Comparison of ENCODE assay signal across 9 cellular contexts in the genomic region with DNA sequence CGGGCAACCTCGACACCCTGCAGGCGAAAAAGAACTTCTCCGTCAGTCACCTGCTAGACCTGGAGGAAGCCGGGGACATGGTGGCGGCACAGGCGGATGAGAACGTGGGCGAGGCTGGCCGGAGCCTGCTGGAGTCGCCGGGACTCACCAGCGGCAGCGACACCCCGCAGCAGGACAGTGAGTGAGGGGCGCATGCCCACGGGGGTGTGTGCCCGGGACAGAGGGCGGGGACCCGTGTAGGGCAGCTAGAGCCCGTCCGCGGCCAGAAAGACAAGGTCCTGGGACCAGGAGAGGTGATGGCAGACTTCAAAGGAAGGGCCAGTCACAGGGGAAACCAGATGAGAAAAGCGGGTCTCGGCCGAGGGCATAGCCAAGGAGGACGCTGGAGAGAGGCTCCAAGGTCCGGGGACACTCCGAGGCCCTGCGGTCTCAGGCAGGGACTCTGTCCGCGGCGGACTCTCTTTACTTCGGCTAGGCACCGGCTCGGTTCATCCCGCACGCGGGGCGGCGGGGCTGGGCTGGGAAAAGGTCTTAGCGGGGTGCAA. TPM values are rescaled to one million over a fixed set of nuclear protein-coding genes. Genes with fewer than 3 reads are reported as not detected.
A peak's percentile ranks its signal among the peaks of the same experiment; 100 is the strongest.
DNase-seq lines count a peak whose midpoint lies in the region; ATAC-seq, FAIRE-seq and TF ChIP-seq lines count a peak whose summit lies in the region.
"Had no signal": no experiment of that assay in that cellular context is flagged by ENCODE, and none has a peak within 500 bp of the region (broad histone marks: within the 10 kb centered on the region; RNA-seq: fewer than 3 reads in every experiment).

No MANE protein-coding gene starts in this region.

- H3K9ac ChIP-seq in HUES6 (ENCODE audit: low read length), result peak overlapping the region; percentile 59
- H3K9ac ChIP-seq in H1 (replicated peaks in 1 of 4; ENCODE audit: extremely low read depth in 1 of 4, low read depth in 3 of 4, low read length in 3 of 4), result no peak overlapping the region
- H3K9ac ChIP-seq in mucosa of rectum (ENCODE audit: low read depth in 1 of 2, low read length in 2 of 2), result peak overlapping the region in 1 of 2 donors; percentile 47

- WGBS in H1 (ENCODE audit: extremely low coverage in 1 of 2, insufficient coverage in 1 of 2, insufficient read length in 1 of 2, insufficient replicate concordance in 2 of 2, low coverage in 1 of 2, low lambda C conversion rate in 2 of 2, missing lambda C conversion rate in 1 of 2), 2 experiments, result 0% methylated on average over 30 of the region's 42 CpGs; no CpG with 5 or more reads in 1 of the 2 experiments

- H3K27ac ChIP-seq in A673 (ENCODE audit: low read depth, low read length, poor library complexity, severe bottlenecking) (no peak overlapping the region), HUES6 (ENCODE audit: low read depth, low read length) (no peak overlapping the region), H1 (ENCODE audit: low read depth, low read length) (no peak overlapping the region), mucosa of rectum (ENCODE audit: low read depth in 2 of 2, low read length in 2 of 2) (peak overlapping the region; percentile 15 to 23)

- DNase-seq in A673 (ENCODE audit: low spot score), result no peak
- peak in 1 of 2 experiments; percentile 80 for DNase-seq in H1 (ENCODE audit: low read depth in 1 of 2, low spot score in 2 of 2)
- DNase-seq in erythroblast (lab: John Stamatoyannopoulos, UW), result no peak
- DNase-seq in NAMALWA (ENCODE audit: low spot score), result no peak
- DNase-seq in AML-193 (lab: John Stamatoyannopoulos, UW), result no peak

- TF ChIP-seq EP300 in H1 (IDR thresholded peaks at IDR 0.05; ENCODE audit: borderline replicate concordance in 1 of 2, low read depth in 2 of 2, low read length in 2 of 2), result no peak

- peak overlapping the region; percentile 84 to 91 for H3K4me2 ChIP-seq in H1 (ENCODE audit: insufficient read depth in 1 of 2, low read depth in 2 of 2, low read length in 2 of 2)

- H2BK20ac ChIP-seq in H1 (ENCODE audit: low read length), result no peak overlapping the region

- H2BK120ac ChIP-seq in H1 (replicated peaks; ENCODE audit: low read depth, low read length), result no peak overlapping the region

- no peak overlapping the region for H2BK15ac ChIP-seq in H1 (ENCODE audit: low read length)

- no TSS peak for BruUV-seq in A673 (replicated peaks; lab: Mats Ljungman, UMichigan)

- no peaks in the 10 kb centered on the region for H3K9me3 ChIP-seq in A673 (ENCODE audit: low read depth, low read length, poor library complexity, severe bottlenecking)
- no peaks in the 10 kb centered on the region for H3K9me3 ChIP-seq in HUES6 (ENCODE audit: control insufficient read depth, insufficient read depth, low read depth, low read length)
- H3K9me3 ChIP-seq in H1 (ENCODE audit: insufficient read depth in 2 of 2, low read depth in 1 of 2, low read length in 1 of 2), result no peaks in the 10 kb centered on the region
- H3K9me3 ChIP-seq in mucosa of rectum (ENCODE audit: control insufficient read depth in 2 of 2, low read length in 2 of 2), result peaks cover 0 to 2% of the 10 kb centered on the region in 2 donors

- peaks cover 18% of the 10 kb centered on the region for H3K23me2 ChIP-seq in H1 (ENCODE audit: low read depth, low read length)

- POLR2A ChIA-PET in A673 (lab: Charles Lee; ENCODE audit: low non-redundant PET) (no interaction called here), H1 (lab: Charles Lee; ENCODE audit: partially characterized antibody) (interaction anchor here (1.1 kb wide), 1 partner anchor 26 kb away, joined by 3 read pairs; no protein-coding TSS in a partner anchor)

- peaks cover 5 to 16% of the 10 kb centered on the region in 2 experiments for H4K20me1 ChIP-seq in H1 (replicated peaks in 1 of 2; ENCODE audit: control insufficient read depth in 1 of 2, insufficient read depth in 2 of 2, low read length in 2 of 2)

- H4K5ac ChIP-seq in H1 (ENCODE audit: insufficient read length, low read depth, low read length), result no peak overlapping the region

- ATAC-seq in HG03039 (IDR thresholded peaks at IDR 0.05; ENCODE audit: unreplicated experiment), result no peak

- H3K4me3 ChIP-seq in A673 (ENCODE audit: low read depth, low read length, poor library complexity, severe bottlenecking), result peak overlapping the region; percentile 44
- peak overlapping the region; percentile 74 for H3K4me3 ChIP-seq in HUES6 (ENCODE audit: low read depth, low read length)
- peak overlapping the region; percentile 40 to 66 (median 56) for H3K4me3 ChIP-seq in H1 (ENCODE audit: extremely low read depth in 1 of 4, insufficient read depth in 2 of 4, low read depth in 3 of 4, low read length in 4 of 4)
- peak overlapping the region; percentile 49 to 62 for H3K4me3 ChIP-seq in mucosa of rectum (ENCODE audit: low read length in 2 of 2)

- TF ChIP-seq CTCF in A673 (conservative IDR thresholded peaks at IDR 0.05; ENCODE audit: low read depth, low read length) (no peak), H1 (IDR thresholded peaks at IDR 0.05; ENCODE audit: control extremely low read depth in 1 of 3, insufficient read depth in 1 of 3, low read depth in 1 of 3, low read length in 3 of 3) (no peak)

- TF ChIP-seq RAD21 in H1 (IDR thresholded peaks at IDR 0.05 in 1 of 2, conservative IDR thresholded peaks at IDR 0.05 in 1 of 2; ENCODE audit: low read depth in 2 of 2, low read length in 2 of 2), result no peak

- H3K27me3 ChIP-seq in A673 (replicated peaks; ENCODE audit: insufficient read depth, low read depth, low read length, poor library complexity) (peaks cover 74% of the 10 kb centered on the region), HUES6 (ENCODE audit: control insufficient read depth, insufficient read depth, low read length) (peaks cover 100% of the 10 kb centered on the region), H1 (replicated peaks in 1 of 4; ENCODE audit: control insufficient read depth in 3 of 4, extremely low read depth in 1 of 4, insufficient read depth in 3 of 4, low read length in 3 of 4) (peaks cover 77 to 100% (median 95%) of the 10 kb centered on the region in 4 experiments), mucosa of rectum (ENCODE audit: control insufficient read depth in 2 of 2, insufficient read depth in 2 of 2, low read length in 2 of 2) (peaks cover 43 to 75% of the 10 kb centered on the region in 2 donors)

- H3K79me1 ChIP-seq in H1 (ENCODE audit: low read depth, low read length), result no peaks in the 10 kb centered on the region

- H3K36me3 ChIP-seq in A673 (ENCODE audit: insufficient read depth, low read length, poor library complexity, severe bottlenecking) (no peaks in the 10 kb centered on the region), HUES6 (ENCODE audit: control insufficient read depth, insufficient read depth, low read length) (no peaks in the 10 kb centered on the region), H1 (ENCODE audit: control insufficient read depth in 2 of 4, insufficient read depth in 4 of 4, low read length in 3 of 4) (no peaks in the 10 kb centered on the region), mucosa of rectum (ENCODE audit: control insufficient read depth in 2 of 2, insufficient read depth in 2 of 2, low read length in 2 of 2) (no peaks in the 10 kb centered on the region)

- H2BK12ac ChIP-seq in H1 (ENCODE audit: low read depth, low read length), result peak overlapping the region; percentile 60; the same call in 1 of the 2 replicates

- H4K91ac ChIP-seq in H1 (replicated peaks; ENCODE audit: insufficient read length, low read length), result no peak overlapping the region

- H2AK5ac ChIP-seq in H1 (ENCODE audit: low read depth, low read length), result no peak overlapping the region

- TF ChIP-seq POLR2A in H1 (IDR thresholded peaks at IDR 0.05; ENCODE audit: control extremely low read depth in 1 of 2, low read depth in 2 of 2, low read length in 2 of 2) (no peak), erythroblast (IDR thresholded peaks at IDR 0.05; ENCODE audit: low read length) (no peak)

- H2BK5ac ChIP-seq in H1 (ENCODE audit: low read depth, low read length), result no peak overlapping the region; the same call in 1 of the 2 replicates

- no peak overlapping the region for H3K56ac ChIP-seq in H1 (replicated peaks; ENCODE audit: insufficient read length, low read depth, low read length)

- no peaks in the 10 kb centered on the region for H3K79me2 ChIP-seq in H1 (ENCODE audit: control insufficient read depth in 1 of 2, insufficient read depth in 2 of 2, low read length in 2 of 2)

- H4K8ac ChIP-seq in H1 (ENCODE audit: extremely low read depth, insufficient read depth, low read length), result no peak overlapping the region

- no peak overlapping the region for H3K4ac ChIP-seq in H1 (replicated peaks; ENCODE audit: insufficient read length, low read depth, low read length)

- no peak overlapping the region; the same call in none of the 2 replicates for H3K18ac ChIP-seq in H1 (ENCODE audit: extremely low read depth, low read length)

- CTCF ChIA-PET in A673 (lab: Charles Lee), result no interaction called here
- CTCF ChIA-PET in H1 (lab: Charles Lee; ENCODE audit: partially characterized antibody), result interaction anchor here (1.2 to 1.4 kb wide), 2 partner anchors 25 to 653 kb away, joined by 4 to 8 read pairs; no protein-coding TSS in a partner anchor

- intact Hi-C loops in A673 (cut with micrococcal nuclease; ENCODE audit: unreplicated experiment), result loop anchor here (2.0 to 5.0 kb wide), 2 partner anchors 132 to 170 kb away; a partner anchor contains a TSS

- H2AFZ ChIP-seq in H1 (ENCODE audit: low read length), result peak overlapping the region; percentile 27; the same call in 1 of the 2 replicates

- H3K14ac ChIP-seq in H1 (ENCODE audit: insufficient read length), result no peak overlapping the region

- H3K4me1 ChIP-seq in A673 (ENCODE audit: insufficient read depth, low read length, poor library complexity, severe bottlenecking) (peaks cover 15% of the 10 kb centered on the region), HUES6 (ENCODE audit: control insufficient read depth, insufficient read depth, low read length) (peaks cover 62% of the 10 kb centered on the region), H1 (replicated peaks in 1 of 4; ENCODE audit: control insufficient read depth in 3 of 4, insufficient read depth in 4 of 4, low read length in 3 of 4) (peaks cover 16 to 46% (median 23%) of the 10 kb centered on the region in 4 experiments), mucosa of rectum (ENCODE audit: control insufficient read depth in 2 of 2, insufficient read depth in 2 of 2, low read length in 2 of 2) (peaks cover 5 to 6% of the 10 kb centered on the region in 2 donors)

- FAIRE-seq in H1 (lab: Jason Lieb, UNC), result no peak

- no peak overlapping the region for H3K23ac ChIP-seq in H1 (ENCODE audit: insufficient read length)

TF ChIP-seq in H1, 55 proteins besides CTCF, POLR2A, EP300 and RAD21 (continues in another document):
- peak; percentile 60 for TF ChIP-seq KDM4A (IDR thresholded peaks at IDR 0.05; ENCODE audit: low read depth, low read length, severe bottlenecking)

RNA-seq across cellular contexts. Expression of a gene that starts 0.4 kb away (rescaled TPM):
- 4.5 and 5.6 TPM in 2 replicates for total RNA-seq in A673 (2021)
- total RNA-seq in H1 (2021; fragmentation: NEBNext Ultra II Directional; extraction: Animal tissue kit (Norgen Biotek cat#: 25700)), result not detected in 2 replicates
- not detected in 2 replicates for polyA plus RNA-seq in H1 (2011; rRNA removed)
- not detected for polyA plus RNA-seq in H1 (2011; cell fraction: cytosol; rRNA removed)
- polyA plus RNA-seq in H1 (2011; cell fraction: nucleus; rRNA removed), result 0.10 TPM
- 0.04 to 0.12 TPM (median 0.04 TPM) in 3 of 4 replicates, not detected in the other for polyA plus RNA-seq in H1 (2012, experiment 1 of 2)
- polyA plus RNA-seq in H1 (2012, experiment 2 of 2), result not detected
- 0.04 TPM for polyA plus RNA-seq in H1 (2013, experiment 1 of 2)
- polyA plus RNA-seq in H1 (2013, experiment 2 of 2), result 0.04 TPM
- polyA minus RNA-seq in H1 (2011; rRNA and poly(A)+ RNA removed), result 0.09 TPM in 1 of 2 replicates, not detected in the other
- not detected for polyA minus RNA-seq in H1 (2011; cell fraction: cytosol; rRNA and poly(A)+ RNA removed)
- polyA minus RNA-seq in H1 (2011; cell fraction: nucleus; rRNA and poly(A)+ RNA removed), result 0.30 TPM
- total RNA-seq: activated CD8-positive, alpha-beta memory T cell treated with anti-CD3 and anti-CD28 coated beads for 36 hours had no signal

Comparison
In these comparisons a context has a peak if more than half of its experiments do, and no peak if none do; other contexts are left out.
1. H3K27ac ChIP-seq: peak in mucosa of rectum (2 of 2); none in A673 (single experiment), HUES6 (single experiment) and H1 (single experiment).
2. Peak in every context shown above with its lines, with median percentiles within 50 percentile points of each other: H3K4me3 ChIP-seq.